11 cellular contexts compared by ENCODE assay signal in the genomic region with DNA sequence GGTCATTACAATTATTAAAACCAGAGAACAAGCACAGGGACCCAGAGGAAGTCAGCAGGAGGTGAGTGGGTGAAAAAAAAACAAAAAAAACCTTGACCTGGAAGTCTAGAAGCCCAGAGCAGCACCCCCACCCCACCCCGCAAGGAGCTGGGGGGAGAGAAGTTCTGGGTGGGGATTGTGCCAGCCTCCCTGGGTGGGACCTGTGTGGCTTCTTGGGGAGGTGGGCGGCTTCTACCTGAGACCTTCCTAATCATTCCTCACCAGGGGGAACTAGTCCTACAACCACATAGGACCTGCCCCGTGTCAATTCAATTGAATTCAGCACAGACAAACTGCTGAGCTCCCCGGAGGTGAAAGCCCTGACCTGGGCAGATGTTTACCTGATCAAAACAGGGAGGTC.
"Had no signal": no experiment of that assay in that cellular context is flagged by ENCODE, and none has a peak within 500 bp of the region (broad histone marks: within the 10 kb centered on the region; RNA-seq: fewer than 3 reads in every experiment).

No MANE protein-coding gene starts in this region.

- DNase-seq: GM23248, GOT3, H7, H9, HCEC 1CT, HFFc6 had no signal

- H3K9me3 Mint-ChIP-seq: GM23338, HFFc6 had no signal

- FAIRE-seq: H1, H54 had no signal

- ATAC-seq: GM23338, HCT116 had no signal

- H3K4me2 ChIP-seq: GM23338 had no signal

- H3K9ac ChIP-seq: GM23248 had no signal

- H3K4me1 ChIP-seq: HAP-1 had no signal

- H2AFZ ChIP-seq: GM23248, GM23338 had no signal

- H3K36me3 ChIP-seq: HAP-1 had no signal

- H3K9me3 ChIP-seq: HAP-1 had no signal

- H3K4me3 ChIP-seq: GM23248, GM23338, HAP-1 had no signal

- H3K27ac Mint-ChIP-seq: GM23338, H9, HFFc6 had no signal

- H3K4me3 Mint-ChIP-seq: GM23338, H9, HFFc6 had no signal

- H3K27ac ChIP-seq: GM23248 had no signal
